15 cellular contexts compared by ENCODE assay signal in the genomic region with DNA sequence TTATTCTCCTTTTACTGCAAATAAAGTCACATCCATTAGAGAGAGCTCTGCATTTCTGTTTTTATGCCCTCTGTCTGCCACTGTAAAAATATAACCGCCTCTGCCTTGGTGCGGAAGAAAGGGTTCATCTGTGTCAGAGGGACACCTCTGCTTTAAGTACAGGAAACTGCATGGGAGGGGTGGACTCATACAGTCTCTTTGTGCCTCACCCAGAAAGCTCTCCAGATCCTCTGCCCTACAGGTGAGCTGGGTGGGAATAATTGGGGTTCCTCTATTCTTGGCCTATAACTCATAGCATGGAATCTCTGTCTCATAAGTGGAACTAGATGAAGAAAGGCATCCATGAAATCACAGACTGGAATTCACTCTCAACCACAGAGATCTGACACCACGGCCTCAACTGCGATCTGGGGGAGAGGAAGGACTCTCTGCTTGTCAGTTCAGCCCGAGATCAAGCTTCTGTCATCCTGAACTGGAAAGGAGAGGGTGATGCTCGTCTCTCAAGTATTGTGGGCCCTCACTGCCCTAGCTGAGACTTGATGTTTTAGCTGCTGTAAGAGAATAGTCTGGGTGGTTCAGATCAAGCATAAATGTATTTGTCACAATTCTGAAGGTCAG.
A peak's percentile ranks its signal among the peaks of the same experiment; 100 is the strongest.
DNase-seq lines count a peak whose midpoint lies in the region; ATAC-seq and TF ChIP-seq lines count a peak whose summit lies in the region.
"Had no signal": no experiment of that assay in that cellular context is flagged by ENCODE, and none has a peak within 500 bp of the region (broad histone marks: within the 10 kb centered on the region; RNA-seq: fewer than 3 reads in every experiment).

No MANE protein-coding gene starts in this region.

- POLR2A ChIA-PET in CD4-positive, alpha-beta memory T cell (lab: Charles Lee; ENCODE audit: partially characterized antibody): interaction anchor here (0.9 to 1.7 kb wide), 3 partner anchors 9 to 29 kb away, joined by 3 to 5 read pairs (median 3); no protein-coding TSS in a partner anchor
- POLR2A ChIA-PET in naive thymus-derived CD4-positive, alpha-beta T cell (lab: Charles Lee): interaction anchor here (0.8 to 6.0 kb wide), 8 partner anchors 8 to 224 kb away, joined by 3 to 39 read pairs (median 4); no protein-coding TSS in a partner anchor

- H3K36me3 ChIP-seq in CD4-positive, alpha-beta memory T cell (ENCODE audit: insufficient read depth, low read length): no peaks in the 10 kb centered on the region
- no peaks in the 10 kb centered on the region for H3K36me3 ChIP-seq in naive thymus-derived CD4-positive, alpha-beta T cell (ENCODE audit: control insufficient read depth in 2 of 3, insufficient read depth in 3 of 3, low read length in 3 of 3)
- no peaks in the 10 kb centered on the region for H3K36me3 ChIP-seq in prostate gland
- H3K36me3 ChIP-seq: WERI-Rb-1 had no signal

- H3K36me3 Mint-ChIP-seq in CD4-positive, alpha-beta memory T cell: no peaks in the 10 kb centered on the region
- H3K36me3 Mint-ChIP-seq in T-helper 17 cell (ENCODE audit: low read depth): no peaks in the 10 kb centered on the region
- H3K36me3 Mint-ChIP-seq in activated T-cell treated with anti-CD3 and anti-CD28 coated beads, Interleukin-2, amount 50 U/mL, for 72 hours (ENCODE audit: insufficient read depth in 2 of 2): no peaks in the 10 kb centered on the region
- peaks cover 0 to 7% (median 0%) of the 10 kb centered on the region in 5 donors for H3K36me3 Mint-ChIP-seq in naive thymus-derived CD4-positive, alpha-beta T cell
- peaks cover 2% of the 10 kb centered on the region for H3K36me3 Mint-ChIP-seq in progenitor cell of endocrine pancreas (ENCODE audit: insufficient read depth)

- peak overlapping the region; percentile 47 for H3K27ac ChIP-seq in CD4-positive, alpha-beta memory T cell (ENCODE audit: low read depth, low read length)
- peak overlapping the region; percentile 72 for H3K27ac ChIP-seq in naive thymus-derived CD4-positive, alpha-beta T cell (ENCODE audit: low read depth, low read length)
- no peak overlapping the region for H3K27ac ChIP-seq in prostate gland
- H3K27ac ChIP-seq: PC-9, testis, WERI-Rb-1 had no signal

- no peaks in the 10 kb centered on the region for H3K9me3 ChIP-seq in CD4-positive, alpha-beta memory T cell (ENCODE audit: control insufficient read depth in 1 of 2, low read length in 2 of 2)
- H3K9me3 ChIP-seq in T-helper 17 cell (ENCODE audit: control insufficient read depth, low read length, poor library complexity, severe bottlenecking) (no peaks in the 10 kb centered on the region), prostate gland (no peaks in the 10 kb centered on the region)
- no peaks in the 10 kb centered on the region for H3K9me3 ChIP-seq in naive thymus-derived CD4-positive, alpha-beta T cell (ENCODE audit: control insufficient read depth in 2 of 3, low read length in 3 of 3)
- H3K9me3 ChIP-seq: testis had no signal

- H3K27ac Mint-ChIP-seq in CD4-positive, alpha-beta memory T cell: peak overlapping the region; percentile 68 to 96 (median 93)
- H3K27ac Mint-ChIP-seq in T-helper 17 cell (peak overlapping the region; percentile 89), progenitor cell of endocrine pancreas (no peak overlapping the region)
- peak overlapping the region; percentile 90 for H3K27ac Mint-ChIP-seq in activated T-cell treated with anti-CD3 and anti-CD28 coated beads, Interleukin-2, amount 50 U/mL, for 72 hours
- peak overlapping the region; percentile 74 to 98 (median 94) for H3K27ac Mint-ChIP-seq in naive thymus-derived CD4-positive, alpha-beta T cell
- H3K27ac Mint-ChIP-seq: endodermal cell had no signal

- peaks cover 0 to 3% of the 10 kb centered on the region in 2 donors for H3K27me3 Mint-ChIP-seq in CD4-positive, alpha-beta memory T cell
- H3K27me3 Mint-ChIP-seq in T-helper 17 cell (no peaks in the 10 kb centered on the region), progenitor cell of endocrine pancreas (no peaks in the 10 kb centered on the region)
- no peaks in the 10 kb centered on the region for H3K27me3 Mint-ChIP-seq in activated T-cell treated with anti-CD3 and anti-CD28 coated beads, Interleukin-2, amount 50 U/mL, for 72 hours (ENCODE audit: low read depth)
- H3K27me3 Mint-ChIP-seq in naive thymus-derived CD4-positive, alpha-beta T cell: no peaks in the 10 kb centered on the region

- peaks cover 44% of the 10 kb centered on the region for H3K4me1 ChIP-seq in CD4-positive, alpha-beta memory T cell (ENCODE audit: insufficient read depth, low read length)
- H3K4me1 ChIP-seq in naive thymus-derived CD4-positive, alpha-beta T cell (ENCODE audit: control insufficient read depth in 2 of 2, insufficient read depth in 2 of 2, low read length in 2 of 2): peaks cover 0 to 45% of the 10 kb centered on the region in 2 donors
- no peaks in the 10 kb centered on the region for H3K4me1 ChIP-seq in prostate gland (replicated peaks)
- H3K4me1 ChIP-seq: testis had no signal

- TF ChIP-seq POLR2A in prostate gland (IDR thresholded peaks at IDR 0.05): no peak

- TF ChIP-seq CTCF in progenitor cell of endocrine pancreas (IDR thresholded peaks at IDR 0.05; ENCODE audit: unreplicated experiment) (no peak), prostate gland (IDR thresholded peaks at IDR 0.05) (no peak)

- no peaks in the 10 kb centered on the region for H3K27me3 ChIP-seq in CD4-positive, alpha-beta memory T cell (ENCODE audit: insufficient read depth, low read length)
- no peaks in the 10 kb centered on the region for H3K27me3 ChIP-seq in naive thymus-derived CD4-positive, alpha-beta T cell (ENCODE audit: control insufficient read depth in 2 of 2, insufficient read depth in 2 of 2, low read length in 2 of 2)
- H3K27me3 ChIP-seq in prostate gland (replicated peaks; ENCODE audit: insufficient read depth): no peaks in the 10 kb centered on the region
- H3K27me3 ChIP-seq: testis had no signal

- H3K4me3 Mint-ChIP-seq in CD4-positive, alpha-beta memory T cell: peak overlapping the region; percentile 68 to 90 (median 85)
- H3K4me3 Mint-ChIP-seq in T-helper 17 cell (peak overlapping the region; percentile 81), progenitor cell of endocrine pancreas (ENCODE audit: low read depth) (no peak overlapping the region)
- H3K4me3 Mint-ChIP-seq in activated T-cell treated with anti-CD3 and anti-CD28 coated beads, Interleukin-2, amount 50 U/mL, for 72 hours: peak overlapping the region; percentile 56 to 72
- H3K4me3 Mint-ChIP-seq in naive thymus-derived CD4-positive, alpha-beta T cell: peak overlapping the region; percentile 65 to 96 (median 88)
- H3K4me3 Mint-ChIP-seq: central memory CD8-positive, alpha-beta T cell; endodermal cell had no signal

- WGBS in prostate gland: 65% methylated on average over 6 of the region's 6 CpGs

- H3K4me3 ChIP-seq in CD4-positive, alpha-beta memory T cell (ENCODE audit: low read length in 2 of 2): peak overlapping the region; percentile 6 to 28
- peak overlapping the region; percentile 55 for H3K4me3 ChIP-seq in naive thymus-derived CD4-positive, alpha-beta T cell (ENCODE audit: low read length)
- H3K4me3 ChIP-seq in prostate gland: no peak overlapping the region
- H3K4me3 ChIP-seq: PC-9, testis had no signal

- CTCF ChIA-PET in CD4-positive, alpha-beta memory T cell (lab: Charles Lee; ENCODE audit: partially characterized antibody): interaction anchor here (0.7 to 12.2 kb wide), 12 partner anchors 8 to 146 kb away, joined by 3 to 127 read pairs (median 4); no protein-coding TSS in a partner anchor
- CTCF ChIA-PET in naive thymus-derived CD4-positive, alpha-beta T cell (lab: Charles Lee): interaction anchor here (0.8 to 6.2 kb wide), 16 partner anchors 9 to 286 kb away, joined by 3 to 153 read pairs (median 5); no protein-coding TSS in a partner anchor

- DNase-seq in CD4-positive, alpha-beta memory T cell: peak; percentile 42 to 62 (median 53)
- DNase-seq in T-helper 17 cell (no peak), progenitor cell of endocrine pancreas (ENCODE audit: low spot score, unreplicated experiment) (no peak), prostate gland (ENCODE audit: low spot score) (no peak), GF-D8 (lab: John Stamatoyannopoulos, UW) (no peak)
- DNase-seq in activated T-cell treated with anti-CD3 and anti-CD28 coated beads, Interleukin-2, amount 50 U/mL, for 72 hours: peak; percentile 48 to 50
- DNase-seq in naive thymus-derived CD4-positive, alpha-beta T cell: peak in 7 of 9 donors; percentile 71 to 83 (median 79)
- DNase-seq: endodermal cell, left colon, NCI-H69, PC-9, testis, WERI-Rb-1 had no signal

- peaks cover 24 to 63% (median 47%) of the 10 kb centered on the region in 4 donors for H3K4me1 Mint-ChIP-seq in CD4-positive, alpha-beta memory T cell
- peaks cover 30% of the 10 kb centered on the region for H3K4me1 Mint-ChIP-seq in T-helper 17 cell
- peaks cover 62% of the 10 kb centered on the region for H3K4me1 Mint-ChIP-seq in activated T-cell treated with anti-CD3 and anti-CD28 coated beads, Interleukin-2, amount 50 U/mL, for 72 hours (ENCODE audit: low read depth)
- H3K4me1 Mint-ChIP-seq in naive thymus-derived CD4-positive, alpha-beta T cell: peaks cover 31 to 93% (median 85%) of the 10 kb centered on the region in 7 donors
- H3K4me1 Mint-ChIP-seq in progenitor cell of endocrine pancreas (ENCODE audit: low read depth): no peaks in the 10 kb centered on the region
- H3K4me1 Mint-ChIP-seq: endodermal cell had no signal

- intact Hi-C loops in CD4-positive, alpha-beta memory T cell (cut with micrococcal nuclease): no loop called here
- intact Hi-C loops in naive thymus-derived CD4-positive, alpha-beta T cell (cut with micrococcal nuclease): loop anchor here in 1 of 2 donors (10.0 kb wide), 1 partner anchor 536 kb away; no protein-coding TSS in a partner anchor
- intact Hi-C loops in prostate gland (cut with DNase I): no loop called here

- peak; percentile 91 for ATAC-seq in T-helper 17 cell
- ATAC-seq in activated T-cell treated with anti-CD3 and anti-CD28 coated beads, Interleukin-2, amount 50 U/mL, for 72 hours (replicated peaks in 1 of 2): peak; percentile 87 to 89
- peak; percentile 95 for ATAC-seq in naive thymus-derived CD4-positive, alpha-beta T cell
- no peak for ATAC-seq in HG03139 (IDR thresholded peaks at IDR 0.05; ENCODE audit: unreplicated experiment)
- ATAC-seq: left colon had no signal

- H3K9me3 Mint-ChIP-seq in CD4-positive, alpha-beta memory T cell: peaks cover 0 to 3% (median 0%) of the 10 kb centered on the region in 8 donors
- no peaks in the 10 kb centered on the region for H3K9me3 Mint-ChIP-seq in activated T-cell treated with anti-CD3 and anti-CD28 coated beads, Interleukin-2, amount 50 U/mL, for 72 hours
- peaks cover 0 to 7% (median 0%) of the 10 kb centered on the region in 11 donors for H3K9me3 Mint-ChIP-seq in naive thymus-derived CD4-positive, alpha-beta T cell
- peaks cover 57% of the 10 kb centered on the region for H3K9me3 Mint-ChIP-seq in progenitor cell of endocrine pancreas (ENCODE audit: low read depth)
- H3K9me3 Mint-ChIP-seq: central memory CD8-positive, alpha-beta T cell had no signal

Comparison
In these comparisons a context has a peak if more than half of its experiments do, and no peak if none do; other contexts are left out.
1. DNase-seq: peak in CD4-positive, alpha-beta memory T cell (5 of 5), activated T-cell treated with anti-CD3 and anti-CD28 coated beads, Interleukin-2, amount 50 U/mL, for 72 hours (2 of 2) and naive thymus-derived CD4-positive, alpha-beta T cell (7 of 9); none in T-helper 17 cell (0 of 3), progenitor cell of endocrine pancreas (single experiment), prostate gland (single experiment) and GF-D8 (single experiment).
2. H3K27ac ChIP-seq: peak in CD4-positive, alpha-beta memory T cell (single experiment) and naive thymus-derived CD4-positive, alpha-beta T cell (single experiment); none in prostate gland (0 of 2).
3. H3K4me3 ChIP-seq: peak in CD4-positive, alpha-beta memory T cell (2 of 2) and naive thymus-derived CD4-positive, alpha-beta T cell (single experiment); none in prostate gland (0 of 2).